Comparison of ENCODE assay signal across 8 cellular contexts in genomic region chr14:74301594-74302159, GRCh38. TPM values are rescaled to one million over a fixed set of nuclear protein-coding genes. Genes with fewer than 3 reads are reported as not detected.
A peak's percentile ranks its signal among the peaks of the same experiment; 100 is the strongest.
DNase-seq lines count a peak whose midpoint lies in the region; ATAC-seq and TF ChIP-seq lines count a peak whose summit lies in the region.

No MANE protein-coding gene starts in this region.

- no peak overlapping the region for H2BK15ac ChIP-seq in mesendoderm (replicated peaks; ENCODE audit: low read depth)

- H3K27me3 ChIP-seq in brain microvascular endothelial cell (replicated peaks) = no peaks in the 10 kb centered on the region
- H3K27me3 ChIP-seq in mesendoderm (ENCODE audit: insufficient read depth, low read length, poor library complexity) = no peaks in the 10 kb centered on the region
- H3K27me3 ChIP-seq in upper lobe of right lung = no peaks in the 10 kb centered on the region

- peak overlapping the region; percentile 91 for H3K9ac ChIP-seq in mesendoderm (ENCODE audit: low read length)

- peaks cover 32% of the 10 kb centered on the region for H3K79me2 ChIP-seq in mesendoderm (ENCODE audit: control insufficient read depth, insufficient read depth, low read length)

- H3K4me3 ChIP-seq in brain microvascular endothelial cell (ENCODE audit: low read depth, low read length) (peak overlapping the region; percentile 88), mesendoderm (ENCODE audit: low read length) (peak overlapping the region; percentile 85), upper lobe of right lung (peak overlapping the region; percentile 79)

- peaks cover 4% of the 10 kb centered on the region for H3K36me3 Mint-ChIP-seq in activated naive CD4-positive, alpha-beta T cell treated with anti-CD3 and anti-CD28 coated beads, Interleukin-2, amount 50 U/mL, for 24 hours

- in situ Hi-C loops in brain microvascular endothelial cell (cut with HindIII; ENCODE audit: low pct_ligation_motif_present, low sequenced_read_pairs) = no loop called here

- no peak for ATAC-seq in upper lobe of right lung

- intact Hi-C loops in upper lobe of right lung (cut with DNase I) = no loop called here

- H3K4me1 ChIP-seq in mesendoderm (ENCODE audit: control insufficient read depth, low read depth, low read length) = peaks cover 2% of the 10 kb centered on the region
- H3K4me1 ChIP-seq in upper lobe of right lung = peaks cover 18% of the 10 kb centered on the region

- H3K4ac ChIP-seq in mesendoderm (ENCODE audit: low read depth, low read length) = no peak overlapping the region

- H3K4me2 ChIP-seq in mesendoderm (ENCODE audit: low read length) = peak overlapping the region; percentile 96

- WGBS in mesendoderm (ENCODE audit: extremely low coverage, insufficient coverage, low lambda C conversion rate) = no CpG with 5 or more reads among the region's 22 CpGs

- no peak overlapping the region for H3K23ac ChIP-seq in mesendoderm (ENCODE audit: low read length)

- H4K5ac ChIP-seq in mesendoderm (ENCODE audit: low read length) = no peak overlapping the region

- H3K27ac Mint-ChIP-seq in activated naive CD4-positive, alpha-beta T cell treated with anti-CD3 and anti-CD28 coated beads, Interleukin-2, amount 50 U/mL, for 24 hours = peak overlapping the region; percentile 98

- peaks cover 21% of the 10 kb centered on the region for H3K79me1 ChIP-seq in mesendoderm (ENCODE audit: low read length)

- H2BK120ac ChIP-seq in mesendoderm (ENCODE audit: low read depth, low read length) = no peak overlapping the region

- no peaks in the 10 kb centered on the region for H3K9me3 Mint-ChIP-seq in activated naive CD4-positive, alpha-beta T cell treated with anti-CD3 and anti-CD28 coated beads, Interleukin-2, amount 50 U/mL, for 24 hours

- peak overlapping the region; percentile 39 for H3K18ac ChIP-seq in mesendoderm (ENCODE audit: low read length)

- H3K36me3 ChIP-seq in brain microvascular endothelial cell (replicated peaks) (peaks cover 18% of the 10 kb centered on the region), mesendoderm (ENCODE audit: control insufficient read depth, insufficient read depth, low read length) (peaks cover 5% of the 10 kb centered on the region), upper lobe of right lung (peaks cover 22% of the 10 kb centered on the region)

- peak overlapping the region; percentile 98 for H3K4me3 Mint-ChIP-seq in activated naive CD4-positive, alpha-beta T cell treated with anti-CD3 and anti-CD28 coated beads, Interleukin-2, amount 50 U/mL, for 24 hours

- H3K9me3 ChIP-seq in upper lobe of right lung = no peaks in the 10 kb centered on the region

- H2AK5ac ChIP-seq in mesendoderm (ENCODE audit: low read length) = no peak overlapping the region

- no peak for DNase-seq in activated naive CD4-positive, alpha-beta T cell treated with Interleukin-2 at 50 U/mL for 16 hours
- DNase-seq in brain microvascular endothelial cell (no peak), mesendoderm (no peak), upper lobe of right lung (no peak), A172 (ENCODE audit: low spot score) (no peak), OCI-M1 (lab: John Stamatoyannopoulos, UW) (no peak), NCI-H2107 (lab: John Stamatoyannopoulos, UW) (no peak)

- TF ChIP-seq CTCF in brain microvascular endothelial cell (IDR thresholded peaks at IDR 0.05; ENCODE audit: low read depth, low read length, missing control alignments) = no peak
- TF ChIP-seq CTCF in upper lobe of right lung (IDR thresholded peaks at IDR 0.05) = no peak

- no peaks in the 10 kb centered on the region for H3K27me3 Mint-ChIP-seq in activated naive CD4-positive, alpha-beta T cell treated with anti-CD3 and anti-CD28 coated beads, Interleukin-2, amount 50 U/mL, for 24 hours

- peaks cover 31% of the 10 kb centered on the region for H3K4me1 Mint-ChIP-seq in activated naive CD4-positive, alpha-beta T cell treated with anti-CD3 and anti-CD28 coated beads, Interleukin-2, amount 50 U/mL, for 24 hours

- no peak overlapping the region for H4K8ac ChIP-seq in mesendoderm (ENCODE audit: low read depth, low read length)

- peak overlapping the region; percentile 94 for H3K56ac ChIP-seq in mesendoderm (ENCODE audit: low read length)

- no peak overlapping the region for H3K27ac ChIP-seq in brain microvascular endothelial cell
- peak overlapping the region; percentile 31 for H3K27ac ChIP-seq in mesendoderm (ENCODE audit: low read depth, low read length)
- peak overlapping the region; percentile 15 for H3K27ac ChIP-seq in upper lobe of right lung

- no peak overlapping the region for H2BK5ac ChIP-seq in mesendoderm (ENCODE audit: low read length)

RNA-seq across cellular contexts. Expression of gene ABCD4, which starts 1.1 kb away (rescaled TPM):
- 29.6 TPM for polyA plus RNA-seq in mesendoderm (2013, experiment 1 of 2)
- polyA plus RNA-seq in mesendoderm (2013, experiment 2 of 2) = 29.9 TPM
- 48.3 TPM for total RNA-seq in upper lobe of right lung
- 13.1 and 15.8 TPM in 2 replicates for total RNA-seq in A172 (2014; rRNA removed; shearing (Covaris generic))

RNA-seq across cellular contexts. Expression of gene VRTN, which starts 46.6 kb away (rescaled TPM):
- polyA plus RNA-seq in mesendoderm (2013, experiment 1 of 2) = 135 TPM
- polyA plus RNA-seq in mesendoderm (2013, experiment 2 of 2) = 136 TPM
- not detected for total RNA-seq in upper lobe of right lung
- not detected in 2 replicates for total RNA-seq in A172 (2014; rRNA removed; shearing (Covaris generic))
